ENCODE assay signal across 8 cellular contexts in genomic region chr2:208033701-208034502, GRCh38. TPM values are rescaled to one million over a fixed set of nuclear protein-coding genes. Genes with fewer than 3 reads are reported as not detected.
DNase-seq lines count a peak whose midpoint lies in the region; ATAC-seq, FAIRE-seq and TF ChIP-seq lines count a peak whose summit lies in the region.

No MANE protein-coding gene starts in this region.

- H3K27ac ChIP-seq in PC-3 (ENCODE audit: low read length) (peak overlapping the region; percentile 29; the same call in 1 of the 2 replicates), K562 (ENCODE audit: extremely low read depth, low read depth, low read length) (no peak overlapping the region)

- CTCF ChIA-PET in PC-3 (lab: Charles Lee) (interaction anchor here (0.6 to 1.4 kb wide), 2 partner anchors 189 to 288 kb away, joined by 3 to 4 read pairs; no protein-coding TSS in a partner anchor), K562 (lab: Yijun Ruan, JAX; ENCODE audit: low intra/inter-chr PET ratio) (interaction anchor here (0.6 to 1.8 kb wide), 2 partner anchors 65 to 288 kb away, joined by 3 to 9 read pairs; no protein-coding TSS in a partner anchor)

- no peak overlapping the region for H3K4me3 Mint-ChIP-seq in memory B cell

- H2AFZ ChIP-seq in PC-3 (ENCODE audit: low read length) = no peak overlapping the region
- H2AFZ ChIP-seq in K562 (ENCODE audit: low read depth, low read length) = no peak overlapping the region

- DNase-seq in EH (ENCODE audit: low read depth) = peak; percentile 39
- peak; percentile 91 for DNase-seq in PC-3
- DNase-seq in K562 (ENCODE audit: extremely low read depth in 1 of 4, low spot score in 3 of 4) = peak; percentile 51 to 68 (median 54)
- DNase-seq in memory B cell (ENCODE audit: low spot score in 2 of 2) = peak; percentile 8 to 19
- DNase-seq in NCI-H510A treated with DMSO at 0.1 percent for 48 hours (lab: John Stamatoyannopoulos, UW) = no peak
- no peak for DNase-seq in germinal center (ENCODE audit: low spot score)

- peak; percentile 46 to 73 for TF ChIP-seq RAD21 in K562 (CRISPR knock-in tag; conservative IDR thresholded peaks at IDR 0.05 in 1 of 2, IDR thresholded peaks at IDR 0.05 in 1 of 2)

- in situ Hi-C loops in K562 (cut with MboI) = no loop called here

- H3K4me2 ChIP-seq in PC-3 (ENCODE audit: low read length) = no peak overlapping the region
- no peak overlapping the region for H3K4me2 ChIP-seq in K562 (ENCODE audit: insufficient read depth, low read length)

- H3K27ac Mint-ChIP-seq in memory B cell = no peak overlapping the region

- no peaks in the 10 kb centered on the region for H3K79me2 ChIP-seq in PC-3 (ENCODE audit: low read length)
- no peaks in the 10 kb centered on the region for H3K79me2 ChIP-seq in K562 (ENCODE audit: control insufficient read depth, insufficient read depth, low read length)

- H3K9me1 ChIP-seq in K562 (ENCODE audit: control insufficient read depth, insufficient read depth, low read length) = no peaks in the 10 kb centered on the region

- TF ChIP-seq EP300 in K562 (IDR thresholded peaks at IDR 0.05; ENCODE audit: low read length) = no peak; the same call in 1 of the 2 replicates

- H4K20me1 ChIP-seq in PC-3 (ENCODE audit: low read length) (no peaks in the 10 kb centered on the region), K562 (replicated peaks; ENCODE audit: control insufficient read depth, insufficient read depth, low read length) (no peaks in the 10 kb centered on the region)

- ATAC-seq in GM19043 (IDR thresholded peaks at IDR 0.05; ENCODE audit: low read depth, unreplicated experiment) = peak; percentile 86
- ATAC-seq in HG03060 (IDR thresholded peaks at IDR 0.05; ENCODE audit: low read depth, unreplicated experiment) = peak; percentile 73
- ATAC-seq in PC-3 = peak; percentile 93
- peak; percentile 97 for ATAC-seq in K562
- peak; percentile 54 for ATAC-seq in memory B cell (ENCODE audit: low read depth)

- no peaks in the 10 kb centered on the region for H3K36me3 ChIP-seq in PC-3 (ENCODE audit: low read depth, low read length)
- H3K36me3 ChIP-seq in K562 (ENCODE audit: control insufficient read depth, insufficient read depth, low read length) = no peaks in the 10 kb centered on the region

- H3K4me1 ChIP-seq in PC-3 (ENCODE audit: insufficient read depth, low read length) (peaks cover 17% of the 10 kb centered on the region), K562 (replicated peaks in 1 of 2; ENCODE audit: control insufficient read depth in 2 of 2, insufficient read depth in 2 of 2, low read length in 2 of 2) (no peaks in the 10 kb centered on the region; a peak in 1 of 5 replicates)

- H3K4me1 Mint-ChIP-seq in memory B cell = peaks cover 3% of the 10 kb centered on the region

- WGBS in K562 (ENCODE audit: insufficient coverage, low coverage, missing lambda C conversion rate) = 5% methylated on average over 4 of the region's 4 CpGs

- TF ChIP-seq CTCF in PC-3 (conservative IDR thresholded peaks at IDR 0.05; ENCODE audit: low read depth, low read length) (peak; percentile 76), K562 (IDR thresholded peaks at IDR 0.05 in 2 of 3, conservative IDR thresholded peaks at IDR 0.05 in 1 of 3; ENCODE audit: insufficient read depth in 2 of 3, low read depth in 1 of 3, low read length in 3 of 3) (peak; percentile 47 to 71 (median 55))

- no peaks in the 10 kb centered on the region for H3K36me3 Mint-ChIP-seq in memory B cell

- POLR2A ChIA-PET in PC-3 (lab: Charles Lee; ENCODE audit: unreplicated experiment) (interaction anchor here (0.6 kb wide), 1 partner anchor 270 kb away, joined by 3 read pairs; no protein-coding TSS in a partner anchor), K562 (lab: Yijun Ruan, JAX) (interaction anchor here (0.6 to 1.2 kb wide), 3 partner anchors 268 to 289 kb away, joined by 3 to 4 read pairs (median 3); no protein-coding TSS in a partner anchor)

- no peak overlapping the region for H3K9ac ChIP-seq in PC-3 (ENCODE audit: low read length)
- H3K9ac ChIP-seq in K562 (ENCODE audit: insufficient read depth in 1 of 2, low read depth in 2 of 2, low read length in 2 of 2) = no peak overlapping the region

- H3K9me3 ChIP-seq in PC-3 (ENCODE audit: low read length) (no peaks in the 10 kb centered on the region), K562 (replicated peaks; ENCODE audit: control insufficient read depth, insufficient read depth, low read depth, low read length) (0 out of 2 replicates have a peak, but pooled peaks cover 2% of the 10 kb centered on the region)

- no peaks in the 10 kb centered on the region for H3K27me3 ChIP-seq in PC-3 (ENCODE audit: low read length)
- no peaks in the 10 kb centered on the region for H3K27me3 ChIP-seq in K562 (ENCODE audit: control insufficient read depth in 2 of 2, insufficient read depth in 2 of 2, low read length in 2 of 2)

- no peak overlapping the region for H3K4me3 ChIP-seq in PC-3 (ENCODE audit: low read length)
- no peak overlapping the region for H3K4me3 ChIP-seq in K562

- no peaks in the 10 kb centered on the region for H3K9me2 ChIP-seq in PC-3 (replicated peaks; ENCODE audit: low read length)

- no peaks in the 10 kb centered on the region for H3K9me3 Mint-ChIP-seq in memory B cell

- TF ChIP-seq POLR2A in K562 (conservative IDR thresholded peaks at IDR 0.05) = no peak

- intact Hi-C loops in PC-3 (cut with micrococcal nuclease) (loop anchor here (1.0 kb wide), 1 partner anchor 266 kb away; no protein-coding TSS in a partner anchor), K562 (cut with micrococcal nuclease) (loop anchor here (1.0 to 10.0 kb wide), 4 partner anchors 38 to 288 kb away; no protein-coding TSS in a partner anchor)

- BruUV-seq in PC-3 (replicated peaks; lab: Mats Ljungman, UMichigan) (no TSS peak), K562 (replicated peaks; lab: Mats Ljungman, UMichigan) (no TSS peak)

- no peaks in the 10 kb centered on the region for H3F3A ChIP-seq in PC-3 (ENCODE audit: low read length, unreplicated experiment)

- peak; percentile 85 for FAIRE-seq in K562 (lab: Jason Lieb, UNC)

- H3K27me3 Mint-ChIP-seq in memory B cell = no peaks in the 10 kb centered on the region

TF ChIP-seq in K562, 482 proteins besides CTCF, POLR2A, EP300 and RAD21 (continues in another document):
- TF ChIP-seq JUN (IDR thresholded peaks at IDR 0.05; ENCODE audit: borderline replicate concordance, low read depth, low read length) = no peak; the same call in 1 of the 2 replicates
- no peak for TF ChIP-seq JUN (CRISPR knock-in tag; IDR thresholded peaks at IDR 0.05; ENCODE audit: borderline replicate concordance)
- TF ChIP-seq JUNB (CRISPR knock-in tag; conservative IDR thresholded peaks at IDR 0.05) = no peak
- no peak for TF ChIP-seq BMI1 (IDR thresholded peaks at IDR 0.05; ENCODE audit: low read length)
- TF ChIP-seq LCOR (CRISPR knock-in tag; IDR thresholded peaks at IDR 0.05) = no peak
- peak; percentile 80 for TF ChIP-seq CHAMP1 (IDR thresholded peaks at IDR 0.05)

RNA-seq across cellular contexts. Expression of gene PLEKHM3, which starts 8.6 kb away (rescaled TPM):
- total RNA-seq in PC-3 (2014; rRNA removed) (5.9 and 7.9 TPM in 2 replicates), K562 (2014; rRNA removed) (0.86 and 1.0 TPM in 2 replicates), K562 (2014; rRNA removed; fragmentation: Illumina TruSeq; extraction: Trizol) (1.5 and 1.6 TPM in 2 replicates), K562 (2015; rRNA removed; fragmentation: Illumina TruSeq; extraction: Trizol) (1.2 and 1.4 TPM in 2 replicates), K562 (2021) (1.0 and 1.3 TPM in 2 replicates)
- total RNA-seq in K562 (2011; cell fraction: chromatin; rRNA removed; ENCODE audit: low replicate concordance) = 8.4 and 9.9 TPM in 2 replicates
- 4.3 and 4.6 TPM in 2 replicates for total RNA-seq in K562 (2011; cell fraction: nucleolus; rRNA removed)
- 5.5 and 5.8 TPM in 2 replicates for total RNA-seq in K562 (2011; cell fraction: nucleoplasm; rRNA removed)
- polyA plus RNA-seq in K562 (2011; rRNA removed) (0.97 and 1.2 TPM in 2 replicates), K562 (2014; fragmentation: Illumina TruSeq; extraction: Trizol) (1.0 and 1.1 TPM in 2 replicates), K562 (2014; fragmentation: Nextera tagmentation; extraction: Ambion mirVana) (under 1 TPM; 0.24 to 0.36 TPM), K562 (2014; rRNA removed) (0.54 and 1.1 TPM in 2 replicates)
- 0.90 and 0.92 TPM in 2 replicates for polyA plus RNA-seq in K562 (2011; cell fraction: cytosol; rRNA removed)
- 1.1 and 2.0 TPM in 2 replicates for polyA plus RNA-seq in K562 (2011; cell fraction: nucleus; rRNA removed)
- polyA plus RNA-seq in K562 (2012) = 0.77 and 1.2 TPM in 2 replicates
- polyA minus RNA-seq in K562 (2011; rRNA and poly(A)+ RNA removed) = 4.0 and 4.6 TPM in 2 replicates
- 2.0 and 2.2 TPM in 2 replicates for polyA minus RNA-seq in K562 (2011; cell fraction: cytosol; rRNA and poly(A)+ RNA removed)
- 3.7 and 4.6 TPM in 2 replicates for polyA minus RNA-seq in K562 (2011; cell fraction: nucleus; rRNA and poly(A)+ RNA removed)

Comparison
In these comparisons a context has a peak if more than half of its experiments do, and no peak if none do; other contexts are left out.
1. DNase-seq: peak in EH (single experiment), PC-3 (single experiment), K562 (4 of 4) and memory B cell (2 of 2); none in NCI-H510A treated with DMSO at 0.1 percent for 48 hours (single experiment) and germinal center (single experiment).
2. Peak in every context shown above with its lines, with median percentiles within 50 percentile points of each other: ATAC-seq.